Comparison of ENCODE assay signal across 27 cellular contexts in genomic region chr15:88344786-88345185, GRCh38.
"Had no signal": no experiment of that assay in that cellular context is flagged by ENCODE, and none has a peak within 500 bp of the region (broad histone marks: within the 10 kb centered on the region; RNA-seq: fewer than 3 reads in every experiment).

No MANE protein-coding gene starts in this region.

- H3K27me3 ChIP-seq: adrenal gland, body of pancreas, colonic mucosa, esophagus squamous epithelium had no signal

- H3K27ac ChIP-seq: adrenal gland, body of pancreas, colonic mucosa, epithelial cell of prostate, esophagus squamous epithelium, gastroesophageal sphincter, heart right ventricle, WERI-Rb-1 had no signal

- H3K4me3 ChIP-seq: adrenal gland, body of pancreas, colonic mucosa, esophagus squamous epithelium, gastroesophageal sphincter, heart right ventricle had no signal

- H3K9me3 ChIP-seq: adrenal gland, body of pancreas, colonic mucosa, esophagus squamous epithelium had no signal

- DNase-seq: activated B cell treated with CpG ODN at 0.5 μM for 24 hours; activated CD4-positive, alpha-beta T cell treated with anti-CD3 and anti-CD28 coated beads for 48 hours; activated CD4-positive, alpha-beta T cell treated with anti-CD3 and anti-CD28 coated beads, Interleukin-2, amount 50 U/mL, for 1 hour; activated CD4-positive, alpha-beta T cell treated with anti-CD3 and anti-CD28 coated beads, Interleukin-2, amount 50 U/mL, for 48 hours; activated CD8-positive, alpha-beta memory T cell treated with anti-CD3 and anti-CD28 coated beads for 24 hours; activated CD8-positive, alpha-beta T cell treated with anti-CD3 and anti-CD28 coated beads for 36 hours; activated effector memory CD4-positive, alpha-beta T cell treated with Interleukin-2 at 50 U/mL for 16 hours; activated gamma-delta T cell treated with Interleukin-2 at 50 U/mL for 16 hours; activated naive CD4-positive, alpha-beta T cell treated with anti-CD3 and anti-CD28 coated beads, Interleukin-2, amount 50 U/mL, for 16 hours; activated naive CD4-positive, alpha-beta T cell treated with Interleukin-2 at 50 U/mL for 16 hours; activated T-cell treated with anti-CD3 and anti-CD28 coated beads, Interleukin-2, amount 50 U/mL, for 4 hours; adrenal gland; amygdala; aorta; body of pancreas; caudate nucleus; cerebellar nuclear complex; colonic mucosa; effector CD8-positive, alpha-beta T cell; esophagus squamous epithelium; foreskin melanocyte; heart right ventricle; T-helper 17 cell; T1000; WERI-Rb-1 had no signal

- H3K4me1 ChIP-seq: adrenal gland, body of pancreas, colonic mucosa, esophagus squamous epithelium, gastroesophageal sphincter, heart right ventricle had no signal

- H3K36me3 ChIP-seq: adrenal gland, colonic mucosa, esophagus squamous epithelium, gastroesophageal sphincter, heart right ventricle, WERI-Rb-1 had no signal
